Comparison of ENCODE assay signal across 8 cellular contexts in genomic region chr15:67080900-67081431, GRCh38. TPM values are rescaled to one million over a fixed set of nuclear protein-coding genes. Genes with fewer than 3 reads are reported as not detected.
DNase-seq lines count a peak whose midpoint lies in the region; ATAC-seq and TF ChIP-seq lines count a peak whose summit lies in the region.

No MANE protein-coding gene starts in this region.

- no peaks in the 10 kb centered on the region for H3K27me3 Mint-ChIP-seq in activated CD4-positive, alpha-beta memory T cell treated with anti-CD3 and anti-CD28 coated beads, Interleukin-2, amount 10 ng/mL, durations not matched to agents 7 days and 5 days

- peak; percentile 39 for ATAC-seq in GM21737 (IDR thresholded peaks at IDR 0.05; ENCODE audit: unreplicated experiment)

- no peak overlapping the region for H3K4me3 ChIP-seq in MG63
- no peak overlapping the region for H3K4me3 ChIP-seq in fibroblast of pulmonary artery (replicated peaks; ENCODE audit: low read depth, low read length)

- peak overlapping the region; percentile 41 for H3K4me3 Mint-ChIP-seq in activated CD4-positive, alpha-beta memory T cell treated with anti-CD3 and anti-CD28 coated beads, Interleukin-2, amount 10 ng/mL, durations not matched to agents 7 days and 5 days

- H3K9me3 ChIP-seq in MG63, result no peaks in the 10 kb centered on the region

- intact Hi-C loops in posterior vena cava (cut with DNase I), result no loop called here

- no peaks in the 10 kb centered on the region for H3K27me3 ChIP-seq in MG63

- peak overlapping the region; percentile 95 for H3K27ac Mint-ChIP-seq in activated CD4-positive, alpha-beta memory T cell treated with anti-CD3 and anti-CD28 coated beads, Interleukin-2, amount 10 ng/mL, durations not matched to agents 7 days and 5 days

- CTCF ChIA-PET in activated CD4-positive, alpha-beta memory T cell treated with anti-CD3 and anti-CD28 coated beads, Interleukin-2, amount 10 ng/mL, durations not matched to agents 7 days and 5 days (lab: Charles Lee), result interaction anchor here (0.7 to 5.2 kb wide), 6 partner anchors 10 to 133 kb away, joined by 3 to 51 read pairs (median 4); partner anchors contain the start of gene SMAD3

- H3K36me3 Mint-ChIP-seq in activated CD4-positive, alpha-beta memory T cell treated with anti-CD3 and anti-CD28 coated beads, Interleukin-2, amount 10 ng/mL, durations not matched to agents 7 days and 5 days (ENCODE audit: low read depth), result peaks cover 88% of the 10 kb centered on the region

- peaks cover 96% of the 10 kb centered on the region for H3K4me1 Mint-ChIP-seq in activated CD4-positive, alpha-beta memory T cell treated with anti-CD3 and anti-CD28 coated beads, Interleukin-2, amount 10 ng/mL, durations not matched to agents 7 days and 5 days

- peak; percentile 87 for DNase-seq in GM04504 (ENCODE audit: low read depth)
- peak; percentile 83 for DNase-seq in MG63
- peak; percentile 72 for DNase-seq in activated CD4-positive, alpha-beta memory T cell treated with anti-CD3 and anti-CD28 coated beads, Interleukin-2, amount 10 ng/mL, durations not matched to agents 7 days and 5 days
- DNase-seq in fibroblast of pulmonary artery (ENCODE audit: low read depth), result peak; percentile 67
- DNase-seq in posterior vena cava (ENCODE audit: low spot score), result peak; percentile 85
- DNase-seq in SHP77 (lab: John Stamatoyannopoulos, UW), result no peak
- DNase-seq in NCI-H510A (lab: John Stamatoyannopoulos, UW), result no peak

- POLR2A ChIA-PET in activated CD4-positive, alpha-beta memory T cell treated with anti-CD3 and anti-CD28 coated beads, Interleukin-2, amount 10 ng/mL, durations not matched to agents 7 days and 5 days (lab: Charles Lee), result interaction anchor here (0.9 to 13.0 kb wide), 7 partner anchors 13 to 173 kb away, joined by 3 to 374 read pairs (median 4); partner anchors contain the start of genes AAGAB, IQCH and SMAD3

- no peak for TF ChIP-seq CTCF in fibroblast of pulmonary artery (IDR thresholded peaks at IDR 0.05; ENCODE audit: low read length, missing control alignments)

- H3K36me3 ChIP-seq in MG63, result peaks cover 89% of the 10 kb centered on the region

- no peaks in the 10 kb centered on the region for H3K9me3 Mint-ChIP-seq in activated CD4-positive, alpha-beta memory T cell treated with anti-CD3 and anti-CD28 coated beads, Interleukin-2, amount 10 ng/mL, durations not matched to agents 7 days and 5 days

RNA-seq across cellular contexts. Expression of gene SMAD3, which starts 15.6 kb away (rescaled TPM):
- total RNA-seq in MG63 (2014; rRNA removed; shearing (Covaris generic); ENCODE audit: low replicate concordance), result 32.9 and 38.2 TPM in 2 replicates
- 100 to 1,000 TPM; 145 to 148 TPM for total RNA-seq in activated CD4-positive, alpha-beta memory T cell treated with anti-CD3 and anti-CD28 coated beads, Interleukin-2, amount 10 ng/mL, durations not matched to agents 7 days and 5 days
- 10 to 100 TPM; 56.3 to 62.7 TPM for total RNA-seq in posterior vena cava

Comparison
In these comparisons a context has a peak if more than half of its experiments do, and no peak if none do; other contexts are left out.
1. DNase-seq: peak in GM04504 (single experiment), MG63 (single experiment), activated CD4-positive, alpha-beta memory T cell treated with anti-CD3 and anti-CD28 coated beads, Interleukin-2, amount 10 ng/mL, durations not matched to agents 7 days and 5 days (single experiment), fibroblast of pulmonary artery (single experiment) and posterior vena cava (single experiment); none in SHP77 (0 of 2) and NCI-H510A (single experiment).